9 cellular contexts compared by ENCODE assay signal in genomic region chr16:89217138-89217387, GRCh38. TPM values are rescaled to one million over a fixed set of nuclear protein-coding genes. Genes with fewer than 3 reads are reported as not detected.
DNase-seq lines count a peak whose midpoint lies in the region; ATAC-seq and TF ChIP-seq lines count a peak whose summit lies in the region.
"Had no signal": no experiment of that assay in that cellular context is flagged by ENCODE, and none has a peak within 500 bp of the region (broad histone marks: within the 10 kb centered on the region; RNA-seq: fewer than 3 reads in every experiment).

No MANE protein-coding gene starts in this region.

- ATAC-seq in naive thymus-derived CD8-positive, alpha-beta T cell = no peak
- no peak for ATAC-seq in activated CD4-positive, CD25-positive, alpha-beta regulatory T cell treated with anti-CD3 and anti-CD28 coated beads, Interleukin-2, amount 50 U/mL, for 24 hours

- H3K4me3 ChIP-seq in AG09309 (ENCODE audit: control insufficient read depth, low read depth, low read length) (peak overlapping the region; percentile 94), LNCaP clone FGC (ENCODE audit: low read depth, low read length) (peak overlapping the region; percentile 98)

- H3K9me3 Mint-ChIP-seq in naive thymus-derived CD8-positive, alpha-beta T cell = no peaks in the 10 kb centered on the region

- TF ChIP-seq CTCF in AG09309 (IDR thresholded peaks at IDR 0.05; ENCODE audit: control insufficient read depth, insufficient read depth, low read depth, low read length, missing control alignments) (no peak), LNCaP clone FGC (IDR thresholded peaks at IDR 0.05; ENCODE audit: control insufficient read depth, extremely low read depth, insufficient read depth) (no peak)

- H3K4me3 Mint-ChIP-seq in naive thymus-derived CD8-positive, alpha-beta T cell = peak overlapping the region; percentile 79 to 97 (median 87)

- H3K4me1 Mint-ChIP-seq in naive thymus-derived CD8-positive, alpha-beta T cell = peaks cover 12 to 39% (median 26%) of the 10 kb centered on the region in 4 donors

- no peaks in the 10 kb centered on the region for H3K27me3 Mint-ChIP-seq in naive thymus-derived CD8-positive, alpha-beta T cell

- peaks cover 0 to 10% (median 0%) of the 10 kb centered on the region in 3 donors for H3K36me3 Mint-ChIP-seq in naive thymus-derived CD8-positive, alpha-beta T cell

- peak overlapping the region; percentile 84 to 96 (median 88) for H3K27ac Mint-ChIP-seq in naive thymus-derived CD8-positive, alpha-beta T cell

- DNase-seq in AG09309 (ENCODE audit: low read depth) (no peak), LNCaP clone FGC (ENCODE audit: low read depth) (no peak), dedifferentiated amniotic fluid mesenchymal stem cell (ENCODE audit: extremely low spot score) (peak; percentile 18), AML-193 (lab: John Stamatoyannopoulos, UW) (no peak), activated gamma-delta T cell (lab: John Stamatoyannopoulos, UW) (no peak), NCI-H1417 (lab: John Stamatoyannopoulos, UW) (no peak)
- DNase-seq in naive thymus-derived CD8-positive, alpha-beta T cell = no peak

- POLR2A ChIA-PET in naive thymus-derived CD8-positive, alpha-beta T cell (lab: Charles Lee) = interaction anchor here (0.7 to 2.1 kb wide), 14 partner anchors 9 to 656 kb away, joined by 3 to 10 read pairs (median 6); partner anchors contain the start of genes APRT, GALNS, TCF25 and TRAPPC2L

RNA-seq across cellular contexts. Expression of gene ZNF778, which starts 0.4 kb away (rescaled TPM):
- 10 to 100 TPM in 1 of 2 experiments, 1 to 10 TPM in 1; 8.7 to 11.0 TPM for total RNA-seq in naive thymus-derived CD8-positive, alpha-beta T cell
- 1 to 10 TPM; 2.0 to 5.5 (median 2.9) TPM for polyA plus RNA-seq in naive thymus-derived CD8-positive, alpha-beta T cell

RNA-seq across cellular contexts. Expression of gene SLC22A31, which starts 16.7 kb away (rescaled TPM):
- total RNA-seq in naive thymus-derived CD8-positive, alpha-beta T cell = not detected
- not detected for polyA plus RNA-seq in naive thymus-derived CD8-positive, alpha-beta T cell
- total RNA-seq: NCI-H460 had no signal

RNA-seq across cellular contexts. Expression of gene CDH15, which starts 45.5 kb away (rescaled TPM):
- not detected for total RNA-seq in naive thymus-derived CD8-positive, alpha-beta T cell
- not detected for polyA plus RNA-seq in naive thymus-derived CD8-positive, alpha-beta T cell
